Comparison of ENCODE assay signal across 25 cellular contexts in genomic region chr14:65915125-65915524, GRCh38.
DNase-seq lines count a peak whose midpoint lies in the region; ATAC-seq lines count a peak whose summit lies in the region.
"Had no signal": no experiment of that assay in that cellular context is flagged by ENCODE, and none has a peak within 500 bp of the region (broad histone marks: within the 10 kb centered on the region; RNA-seq: fewer than 3 reads in every experiment).

No MANE protein-coding gene starts in this region.

- H3K4me3 Mint-ChIP-seq in activated CD4-positive, alpha-beta memory T cell treated with anti-CD3 and anti-CD28 coated beads, Interleukin-2, amount 10 ng/mL, durations not matched to agents 7 days and 5 days = no peak overlapping the region
- H3K4me3 Mint-ChIP-seq in activated CD4-positive, alpha-beta memory T cell treated with anti-CD3 and anti-CD28 coated beads for 36 hours = no peak overlapping the region
- H3K4me3 Mint-ChIP-seq in central memory CD8-positive, alpha-beta T cell = no peak overlapping the region
- H3K4me3 Mint-ChIP-seq: activated naive CD8-positive, alpha-beta T cell; CD14-positive monocyte; nephron; stimulated activated naive B cell treated with anti-CD40 and anti-IgM and Interleukin-4, amounts not matched to agents 10 μg/mL and 1 μg/mL and 100 μg/mL, for 72 hours had no signal

- ATAC-seq in central memory CD8-positive, alpha-beta T cell (replicated peaks; ENCODE audit: extremely low read depth, poor library complexity, severe bottlenecking) = peak; percentile 49
- ATAC-seq: gastroesophageal sphincter; HCT116; mucosa of descending colon; stimulated activated naive B cell treated with anti-CD40 and anti-IgM and Interleukin-4, amounts not matched to agents 10 μg/mL and 1 μg/mL and 100 μg/mL, for 72 hours; upper lobe of right lung had no signal

- DNase-seq in activated CD4-positive, alpha-beta memory T cell treated with anti-CD3 and anti-CD28 coated beads, Interleukin-2, amount 10 ng/mL, durations not matched to agents 7 days and 5 days = no peak
- no peak for DNase-seq in activated CD4-positive, alpha-beta memory T cell treated with anti-CD3 and anti-CD28 coated beads for 36 hours
- DNase-seq in HT1080 (ENCODE audit: low read depth) (peak; percentile 41), renal cortical epithelial cell (ENCODE audit: low read depth) (peak; percentile 11), hepatic stellate cell (ENCODE audit: low spot score) (no peak), dedifferentiated amniotic fluid mesenchymal stem cell (ENCODE audit: extremely low spot score) (no peak), NOMO-1 treated with dmso at 0.1 percent for 144 hours (lab: John Stamatoyannopoulos, UW; ENCODE audit: unreplicated experiment) (no peak)
- no peak for DNase-seq in central memory CD8-positive, alpha-beta T cell (ENCODE audit: low spot score in 2 of 2)
- DNase-seq: activated CD4-positive, alpha-beta T cell treated with anti-CD3 and anti-CD28 coated beads for 48 hours; cerebellar nuclear complex; DND-41; dorsolateral prefrontal cortex; Kasumi-1; mucosa of descending colon; NCI-H1417 treated with DMSO at 0.1 percent for 48 hours; NCI-H2029 treated with DMSO at 0.1 percent for 48 hours; NCI-H2227 treated with DMSO at 0.1 percent for 48 hours; SHP77 treated with DMSO at 0.1 percent for 48 hours; stimulated activated naive B cell treated with anti-CD40 and anti-IgM and Interleukin-4, amounts not matched to agents 10 μg/mL and 1 μg/mL and 100 μg/mL, for 72 hours; upper lobe of right lung had no signal

- CTCF ChIA-PET in activated CD4-positive, alpha-beta memory T cell treated with anti-CD3 and anti-CD28 coated beads, Interleukin-2, amount 10 ng/mL, durations not matched to agents 7 days and 5 days (lab: Charles Lee) = interaction anchor here (0.9 kb wide), 1 partner anchor 13 kb away, joined by 3 read pairs; no protein-coding TSS in a partner anchor
- CTCF ChIA-PET in activated CD4-positive, alpha-beta memory T cell treated with anti-CD3 and anti-CD28 coated beads for 36 hours (lab: Charles Lee) = interaction anchor here (0.7 to 1.0 kb wide), 2 partner anchors 12 to 157 kb away, joined by 3 read pairs; no protein-coding TSS in a partner anchor

- no peaks in the 10 kb centered on the region for H3K27me3 Mint-ChIP-seq in activated CD4-positive, alpha-beta memory T cell treated with anti-CD3 and anti-CD28 coated beads, Interleukin-2, amount 10 ng/mL, durations not matched to agents 7 days and 5 days
- no peaks in the 10 kb centered on the region for H3K27me3 Mint-ChIP-seq in activated CD4-positive, alpha-beta memory T cell treated with anti-CD3 and anti-CD28 coated beads for 36 hours
- H3K27me3 Mint-ChIP-seq in central memory CD8-positive, alpha-beta T cell = no peaks in the 10 kb centered on the region
- H3K27me3 Mint-ChIP-seq: activated naive CD8-positive, alpha-beta T cell had no signal

- H3K27ac Mint-ChIP-seq in activated CD4-positive, alpha-beta memory T cell treated with anti-CD3 and anti-CD28 coated beads, Interleukin-2, amount 10 ng/mL, durations not matched to agents 7 days and 5 days = peak overlapping the region; percentile 16
- H3K27ac Mint-ChIP-seq in activated CD4-positive, alpha-beta memory T cell treated with anti-CD3 and anti-CD28 coated beads for 36 hours = no peak overlapping the region
- peak overlapping the region; percentile 47 for H3K27ac Mint-ChIP-seq in central memory CD8-positive, alpha-beta T cell (ENCODE audit: low read depth)
- H3K27ac Mint-ChIP-seq: activated naive CD8-positive, alpha-beta T cell; CD14-positive monocyte; nephron; stimulated activated naive B cell treated with anti-CD40 and anti-IgM and Interleukin-4, amounts not matched to agents 10 μg/mL and 1 μg/mL and 100 μg/mL, for 72 hours had no signal

- peaks cover 10% of the 10 kb centered on the region for H3K9me3 Mint-ChIP-seq in activated CD4-positive, alpha-beta memory T cell treated with anti-CD3 and anti-CD28 coated beads, Interleukin-2, amount 10 ng/mL, durations not matched to agents 7 days and 5 days
- H3K9me3 Mint-ChIP-seq in activated CD4-positive, alpha-beta memory T cell treated with anti-CD3 and anti-CD28 coated beads for 36 hours = no peaks in the 10 kb centered on the region
- peaks cover 5% of the 10 kb centered on the region for H3K9me3 Mint-ChIP-seq in central memory CD8-positive, alpha-beta T cell
- H3K9me3 Mint-ChIP-seq: nephron had no signal

- intact Hi-C loops in activated CD4-positive, alpha-beta memory T cell treated with anti-CD3 and anti-CD28 coated beads for 36 hours (cut with micrococcal nuclease) = no loop called here

- POLR2A ChIA-PET in activated CD4-positive, alpha-beta memory T cell treated with anti-CD3 and anti-CD28 coated beads, Interleukin-2, amount 10 ng/mL, durations not matched to agents 7 days and 5 days (lab: Charles Lee) = interaction anchor here (1.0 to 6.4 kb wide), 4 partner anchors 12 to 68 kb away, joined by 4 to 39 read pairs (median 5); no protein-coding TSS in a partner anchor
- POLR2A ChIA-PET in activated CD4-positive, alpha-beta memory T cell treated with anti-CD3 and anti-CD28 coated beads for 36 hours (lab: Charles Lee) = no interaction called here

- peaks cover 34% of the 10 kb centered on the region for H3K4me1 Mint-ChIP-seq in activated CD4-positive, alpha-beta memory T cell treated with anti-CD3 and anti-CD28 coated beads, Interleukin-2, amount 10 ng/mL, durations not matched to agents 7 days and 5 days
- peaks cover 6% of the 10 kb centered on the region for H3K4me1 Mint-ChIP-seq in activated CD4-positive, alpha-beta memory T cell treated with anti-CD3 and anti-CD28 coated beads for 36 hours (ENCODE audit: low read depth)
- peaks cover 55% of the 10 kb centered on the region for H3K4me1 Mint-ChIP-seq in central memory CD8-positive, alpha-beta T cell
- H3K4me1 Mint-ChIP-seq: CD14-positive monocyte; nephron; stimulated activated naive B cell treated with anti-CD40 and anti-IgM and Interleukin-4, amounts not matched to agents 10 μg/mL and 1 μg/mL and 100 μg/mL, for 72 hours had no signal

- H3K36me3 Mint-ChIP-seq in activated CD4-positive, alpha-beta memory T cell treated with anti-CD3 and anti-CD28 coated beads, Interleukin-2, amount 10 ng/mL, durations not matched to agents 7 days and 5 days (ENCODE audit: low read depth) = peaks cover 38% of the 10 kb centered on the region
- H3K36me3 Mint-ChIP-seq in activated CD4-positive, alpha-beta memory T cell treated with anti-CD3 and anti-CD28 coated beads for 36 hours = no peaks in the 10 kb centered on the region
- H3K36me3 Mint-ChIP-seq in central memory CD8-positive, alpha-beta T cell (ENCODE audit: insufficient read depth) = peaks cover 2% of the 10 kb centered on the region
- H3K36me3 Mint-ChIP-seq: CD14-positive monocyte; stimulated activated naive B cell treated with anti-CD40 and anti-IgM and Interleukin-4, amounts not matched to agents 10 μg/mL and 1 μg/mL and 100 μg/mL, for 72 hours had no signal

Comparison
In these comparisons a context has a peak if more than half of its experiments do, and no peak if none do; other contexts are left out.
1. DNase-seq: peak in HT1080 (single experiment) and renal cortical epithelial cell (single experiment); none in activated CD4-positive, alpha-beta memory T cell treated with anti-CD3 and anti-CD28 coated beads, Interleukin-2, amount 10 ng/mL, durations not matched to agents 7 days and 5 days (single experiment), activated CD4-positive, alpha-beta memory T cell treated with anti-CD3 and anti-CD28 coated beads for 36 hours (single experiment), central memory CD8-positive, alpha-beta T cell (0 of 2), hepatic stellate cell (single experiment), dedifferentiated amniotic fluid mesenchymal stem cell (single experiment) and NOMO-1 treated with dmso at 0.1 percent for 144 hours (single experiment).